ENCODE assay signal across 6 cellular contexts in genomic region chr10:48098854-48099253, GRCh38.
DNase-seq lines count a peak whose midpoint lies in the region; ATAC-seq, FAIRE-seq and TF ChIP-seq lines count a peak whose summit lies in the region.
"Not testable (repeated sequence)": the region's sequence is repeated elsewhere in the genome, so short reads cannot be mapped to it uniquely, and the experiment has no call there.

No MANE protein-coding gene starts in this region.

- not testable (repeated sequence) for H3K4me3 Mint-ChIP-seq in Calu3 (ENCODE audit: low read depth, unreplicated experiment)

- not testable (repeated sequence) for H3K27ac Mint-ChIP-seq in Calu3 (ENCODE audit: unreplicated experiment)

- H3K9me2 ChIP-seq in PC-9 (ENCODE audit: insufficient read depth) = not testable (repeated sequence)

- not testable (repeated sequence) for H3K36me3 ChIP-seq in PC-9 (ENCODE audit: low read depth); bronchial epithelial cell (ENCODE audit: control insufficient read depth, insufficient read depth, low read length)

- H3K27ac ChIP-seq in PC-9, epithelial cell of prostate, foreskin keratinocyte: not testable (repeated sequence)

- not testable (repeated sequence) for H3K9me3 ChIP-seq in PC-9 (ENCODE audit: insufficient read depth, low read depth)

- not testable (repeated sequence) for TF ChIP-seq CTCF in Calu3 (IDR thresholded peaks at IDR 0.05; ENCODE audit: unreplicated experiment); PC-9 (conservative IDR thresholded peaks at IDR 0.05); bronchial epithelial cell (IDR thresholded peaks at IDR 0.05; ENCODE audit: insufficient read depth, low read length, severe bottlenecking); foreskin keratinocyte (conservative IDR thresholded peaks at IDR 0.05)

- not testable (repeated sequence) for FAIRE-seq in bronchial epithelial cell (lab: Jason Lieb, UNC)

- not testable (repeated sequence) for H3K4me1 Mint-ChIP-seq in Calu3 (ENCODE audit: low read depth, unreplicated experiment)

- H3K79me2 ChIP-seq in PC-9 (ENCODE audit: low read depth) = not testable (repeated sequence)

- not testable (repeated sequence) for H3K36me3 Mint-ChIP-seq in Calu3 (ENCODE audit: insufficient read depth, unreplicated experiment)

- H3K4me2 ChIP-seq in PC-9 = peak overlapping the region; percentile 37

- not testable (repeated sequence) for H2AFZ ChIP-seq in PC-9

- not testable (repeated sequence) for H3K27me3 Mint-ChIP-seq in Calu3 (ENCODE audit: unreplicated experiment)

- not testable (repeated sequence) for H3F3A ChIP-seq in PC-9 (ENCODE audit: insufficient read depth, low read depth)

- H3K9me3 Mint-ChIP-seq in Calu3 (ENCODE audit: low read depth, unreplicated experiment) = not testable (repeated sequence)

- not testable (repeated sequence) for H3K4me3 ChIP-seq in PC-9; bronchial epithelial cell (ENCODE audit: low read depth, low read length)

- CTCF ChIA-PET in Calu3 (lab: Charles Lee); PC-9 (lab: Charles Lee): not testable (repeated sequence)

- POLR2A ChIA-PET in PC-9 (lab: Charles Lee; ENCODE audit: unreplicated experiment) = not testable (repeated sequence)

- not testable (repeated sequence) for H4K20me1 ChIP-seq in PC-9 (ENCODE audit: insufficient read depth)

- H3K4me1 ChIP-seq in PC-9 (replicated peaks; ENCODE audit: insufficient read depth); foreskin keratinocyte: not testable (repeated sequence)

- DNase-seq in Calu3 (peak; percentile 7), PC-9 (peak; percentile 58 to 86), SW480 (ENCODE audit: low spot score) (peak; percentile 0), bronchial epithelial cell (ENCODE audit: low read depth) (peak; percentile 68), epithelial cell of prostate (ENCODE audit: low read depth, low spot score) (peak; percentile 39), foreskin keratinocyte (peak; percentile 14)

- ATAC-seq in foreskin keratinocyte = peak; percentile 72

- intact Hi-C loops in Calu3 (cut with micrococcal nuclease; ENCODE audit: unreplicated experiment); PC-9 (cut with micrococcal nuclease; ENCODE audit: unreplicated experiment): not testable (repeated sequence)

- H3K27me3 ChIP-seq in PC-9 (ENCODE audit: insufficient read depth, low read depth); bronchial epithelial cell (ENCODE audit: control insufficient read depth, insufficient read depth, low read length); foreskin keratinocyte: not testable (repeated sequence)

- not testable (repeated sequence) for BruUV-seq in Calu3 (replicated peaks; lab: Mats Ljungman, UMichigan); PC-9 (replicated peaks; lab: Mats Ljungman, UMichigan)

Comparison
In these comparisons a context has a peak if more than half of its experiments do, and no peak if none do; other contexts are left out.
1. DNase-seq: peak in every context shown above with its lines; median percentile 72 in PC-9; 68 in bronchial epithelial cell; 39 in epithelial cell of prostate; 14 in foreskin keratinocyte; 7 in Calu3; 0 in SW480.